Comparison of ENCODE assay signal across 11 cellular contexts in the genomic region with DNA sequence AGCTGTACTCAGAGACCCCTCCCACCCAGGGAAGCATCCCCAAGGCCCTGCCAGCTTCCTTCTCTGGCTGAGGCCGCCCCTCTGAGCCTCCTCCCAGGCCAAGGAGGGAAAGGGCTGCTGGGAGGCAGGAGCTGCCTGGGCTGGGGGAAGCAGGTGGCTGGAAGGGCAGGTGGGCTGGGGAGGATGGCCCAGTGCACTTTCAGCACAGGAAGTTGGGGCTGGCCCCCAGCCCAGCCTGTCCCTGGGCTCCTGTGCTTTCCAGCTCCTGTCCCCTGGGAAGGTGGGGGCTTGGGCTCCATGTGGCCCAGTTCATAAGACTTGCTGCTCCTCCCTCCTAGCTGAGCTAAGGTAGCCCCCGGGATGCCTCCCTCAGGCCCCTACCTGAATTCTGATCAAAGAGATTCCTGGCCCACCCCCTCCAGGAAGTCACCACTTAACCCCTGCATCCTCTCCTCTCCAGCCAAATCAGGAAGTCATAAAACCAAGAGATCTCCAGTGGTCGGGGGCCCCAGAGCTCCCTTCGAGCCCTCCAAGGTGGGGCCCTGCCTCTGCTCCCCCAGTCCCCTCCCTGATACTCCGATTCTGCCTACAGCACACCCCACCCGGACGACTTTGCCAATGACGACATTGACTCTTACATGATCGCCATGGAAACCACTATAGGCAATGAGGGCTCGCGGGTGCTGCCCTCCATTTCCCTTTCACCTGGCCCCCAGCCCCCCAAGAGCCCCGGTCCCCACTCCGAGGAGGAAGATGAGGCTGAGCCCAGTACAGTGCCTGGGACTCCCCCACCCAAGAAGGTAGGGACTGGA.
DNase-seq lines count a peak whose midpoint lies in the region; ATAC-seq lines count a peak whose summit lies in the region.
"Had no signal": no experiment of that assay in that cellular context is flagged by ENCODE, and none has a peak within 500 bp of the region (broad histone marks: within the 10 kb centered on the region; RNA-seq: fewer than 3 reads in every experiment).

No MANE protein-coding gene starts in this region.

- peaks cover 63% of the 10 kb centered on the region for H3K4me1 Mint-ChIP-seq in activated naive CD4-positive, alpha-beta T cell treated with anti-CD3 and anti-CD28 coated beads, Interleukin-2, amount 10 ng/mL, durations not matched to agents 7 days and 5 days
- H3K4me1 Mint-ChIP-seq in activated naive CD8-positive, alpha-beta T cell (ENCODE audit: low read depth): peaks cover 46% of the 10 kb centered on the region
- H3K4me1 Mint-ChIP-seq in stimulated activated effector memory CD8-positive, alpha-beta T cell treated with anti-CD3 and anti-CD28 coated beads, Interleukin-12 subunit alpha, Interleukin-12 subunit beta, amount 100 ng/mL, for 72 hours: peaks cover 66% of the 10 kb centered on the region

- no peak for ATAC-seq in stimulated activated effector memory CD8-positive, alpha-beta T cell treated with anti-CD3 and anti-CD28 coated beads, Interleukin-12 subunit alpha, Interleukin-12 subunit beta, amount 100 ng/mL, for 72 hours
- ATAC-seq: SK-N-SH treated with all-trans-retinoic acid at 6 μM for 48 hours had no signal

- no peak for DNase-seq in activated naive CD4-positive, alpha-beta T cell treated with anti-CD3 and anti-CD28 coated beads, Interleukin-2, amount 10 ng/mL, durations not matched to agents 7 days and 5 days
- DNase-seq in activated naive CD4-positive, alpha-beta T cell treated with Interleukin-2 at 50 U/mL for 16 hours: no peak
- DNase-seq in stimulated activated effector memory CD8-positive, alpha-beta T cell treated with anti-CD3 and anti-CD28 coated beads, Interleukin-12 subunit alpha, Interleukin-12 subunit beta, amount 100 ng/mL, for 72 hours (ENCODE audit: low spot score in 2 of 2): no peak
- no peak for DNase-seq in LoVo (ENCODE audit: low spot score)
- no peak for DNase-seq in GM03348 (ENCODE audit: low spot score)
- DNase-seq: AML-193, dorsolateral prefrontal cortex, KG1, NCI-H526 had no signal

- H3K27ac Mint-ChIP-seq in activated naive CD4-positive, alpha-beta T cell treated with anti-CD3 and anti-CD28 coated beads, Interleukin-2, amount 10 ng/mL, durations not matched to agents 7 days and 5 days: peak overlapping the region; percentile 87
- peak overlapping the region; percentile 87 for H3K27ac Mint-ChIP-seq in activated naive CD8-positive, alpha-beta T cell
- peak overlapping the region; percentile 90 for H3K27ac Mint-ChIP-seq in stimulated activated effector memory CD8-positive, alpha-beta T cell treated with anti-CD3 and anti-CD28 coated beads, Interleukin-12 subunit alpha, Interleukin-12 subunit beta, amount 100 ng/mL, for 72 hours

- CTCF ChIA-PET in activated naive CD4-positive, alpha-beta T cell treated with anti-CD3 and anti-CD28 coated beads, Interleukin-2, amount 10 ng/mL, durations not matched to agents 7 days and 5 days (lab: Charles Lee): interaction anchor here (0.9 to 1.4 kb wide), 4 partner anchors 13 to 53 kb away, joined by 3 read pairs; no protein-coding TSS in a partner anchor

- no peaks in the 10 kb centered on the region for H3K27me3 Mint-ChIP-seq in activated naive CD4-positive, alpha-beta T cell treated with anti-CD3 and anti-CD28 coated beads, Interleukin-2, amount 10 ng/mL, durations not matched to agents 7 days and 5 days
- no peaks in the 10 kb centered on the region for H3K27me3 Mint-ChIP-seq in activated naive CD8-positive, alpha-beta T cell

- H3K4me3 Mint-ChIP-seq in activated naive CD4-positive, alpha-beta T cell treated with anti-CD3 and anti-CD28 coated beads, Interleukin-2, amount 10 ng/mL, durations not matched to agents 7 days and 5 days: peak overlapping the region; percentile 56
- H3K4me3 Mint-ChIP-seq in activated naive CD8-positive, alpha-beta T cell: peak overlapping the region; percentile 40
- H3K4me3 Mint-ChIP-seq in stimulated activated effector memory CD8-positive, alpha-beta T cell treated with anti-CD3 and anti-CD28 coated beads, Interleukin-12 subunit alpha, Interleukin-12 subunit beta, amount 100 ng/mL, for 72 hours: no peak overlapping the region

- no peaks in the 10 kb centered on the region for H3K9me3 Mint-ChIP-seq in activated naive CD4-positive, alpha-beta T cell treated with anti-CD3 and anti-CD28 coated beads, Interleukin-2, amount 10 ng/mL, durations not matched to agents 7 days and 5 days
- no peaks in the 10 kb centered on the region for H3K9me3 Mint-ChIP-seq in activated naive CD8-positive, alpha-beta T cell (ENCODE audit: low read depth)
- H3K9me3 Mint-ChIP-seq in stimulated activated effector memory CD8-positive, alpha-beta T cell treated with anti-CD3 and anti-CD28 coated beads, Interleukin-12 subunit alpha, Interleukin-12 subunit beta, amount 100 ng/mL, for 72 hours: no peaks in the 10 kb centered on the region

- H3K36me3 Mint-ChIP-seq in activated naive CD4-positive, alpha-beta T cell treated with anti-CD3 and anti-CD28 coated beads, Interleukin-2, amount 10 ng/mL, durations not matched to agents 7 days and 5 days: peaks cover 53% of the 10 kb centered on the region
- no peaks in the 10 kb centered on the region for H3K36me3 Mint-ChIP-seq in activated naive CD8-positive, alpha-beta T cell
- peaks cover 74% of the 10 kb centered on the region for H3K36me3 Mint-ChIP-seq in stimulated activated effector memory CD8-positive, alpha-beta T cell treated with anti-CD3 and anti-CD28 coated beads, Interleukin-12 subunit alpha, Interleukin-12 subunit beta, amount 100 ng/mL, for 72 hours
